In genomic region chr4:64880557-64880956, GRCh38 we compare ENCODE assay signal across 8 cellular contexts.
"Had no signal": no experiment of that assay in that cellular context is flagged by ENCODE, and none has a peak within 500 bp of the region (broad histone marks: within the 10 kb centered on the region; RNA-seq: fewer than 3 reads in every experiment).

No MANE protein-coding gene starts in this region.

- H3K4me3 Mint-ChIP-seq: GM23338, HFFc6, IgD-negative memory B cell had no signal

- H3K36me3 Mint-ChIP-seq: IgD-negative memory B cell had no signal

- H3K4me3 ChIP-seq: GM23338, HAP-1 had no signal

- H2AFZ ChIP-seq: GM23338 had no signal

- H3K36me3 ChIP-seq: HAP-1 had no signal

- H3K9me3 ChIP-seq: HAP-1 had no signal

- H3K27ac Mint-ChIP-seq: GM23338, HFFc6, IgD-negative memory B cell had no signal

- ATAC-seq: GM23338, HCT116, HepG2 had no signal

- H3K27ac ChIP-seq: HL-60 had no signal

- H3K9me3 Mint-ChIP-seq: GM23338 had no signal

- H3K4me1 Mint-ChIP-seq: GM23338, IgD-negative memory B cell had no signal

- H3K27me3 Mint-ChIP-seq: IgD-negative memory B cell had no signal

- H3K4me1 ChIP-seq: HAP-1 had no signal

- H3K4me2 ChIP-seq: GM23338 had no signal

- DNase-seq: HFFc6, KBM-7 had no signal
